15 cellular contexts compared by ENCODE assay signal in the genomic region with DNA sequence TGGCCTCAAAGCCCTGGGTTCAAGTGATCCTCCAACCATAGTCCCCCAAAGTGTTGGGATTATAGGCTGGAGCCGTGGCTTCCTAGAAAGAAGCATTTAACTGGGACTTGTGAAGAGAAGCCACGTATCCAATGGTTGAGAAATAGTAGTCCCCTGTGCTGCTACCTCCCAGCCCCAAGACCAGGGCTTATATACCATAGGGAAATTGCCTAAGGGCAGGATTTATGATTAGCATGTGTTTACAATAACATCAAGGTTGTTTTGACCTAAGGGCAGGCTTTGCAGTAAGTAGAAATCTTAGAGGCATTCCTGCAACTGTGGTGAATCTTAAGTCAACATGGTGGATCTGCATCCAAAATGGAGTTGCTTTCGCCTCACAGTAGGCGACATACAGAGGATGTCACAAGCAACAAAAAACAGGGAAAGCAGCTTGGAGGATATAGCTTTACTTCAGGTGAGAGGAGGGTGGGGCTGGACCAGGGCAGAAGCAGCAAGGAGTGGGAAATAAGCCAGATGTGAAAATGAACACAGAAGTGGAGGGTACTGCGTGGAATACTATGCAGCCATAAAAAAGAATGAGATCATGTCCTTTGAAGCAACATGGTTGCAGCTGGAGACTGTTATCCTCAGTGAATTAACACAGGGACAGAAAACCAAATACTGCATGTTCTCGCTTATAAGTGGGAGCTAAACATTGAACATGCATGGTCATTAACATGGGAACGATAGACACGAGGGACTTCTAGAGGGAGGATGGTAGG. TPM values are rescaled to one million over a fixed set of nuclear protein-coding genes. Genes with fewer than 3 reads are reported as not detected.
DNase-seq lines count a peak whose midpoint lies in the region; TF ChIP-seq lines count a peak whose summit lies in the region.
"Had no signal": no experiment of that assay in that cellular context is flagged by ENCODE, and none has a peak within 500 bp of the region (broad histone marks: within the 10 kb centered on the region; RNA-seq: fewer than 3 reads in every experiment).

No MANE protein-coding gene starts in this region.

- POLR2A ChIA-PET in AG04450 (lab: Yijun Ruan, JAX) = no interaction called here

- H3K9me3 ChIP-seq in AG04450 (ENCODE audit: control insufficient read depth, insufficient read depth, low read length) = peaks cover 6% of the 10 kb centered on the region; the same call in 1 of the 2 replicates
- no peaks in the 10 kb centered on the region for H3K9me3 ChIP-seq in neural progenitor cell (ENCODE audit: low read depth)

- H3K4me2 ChIP-seq in neural progenitor cell = no peak overlapping the region
- H3K4me2 ChIP-seq: KMS-11 had no signal

- H3K4me1 Mint-ChIP-seq in HFFc6 (ENCODE audit: low read depth) (peaks cover 55% of the 10 kb centered on the region), neural progenitor cell (peaks cover 8% of the 10 kb centered on the region)

- H3K9ac ChIP-seq in neural progenitor cell = no peak overlapping the region
- H3K9ac ChIP-seq: KMS-11 had no signal

- H3K27ac ChIP-seq in AG04450 (ENCODE audit: low read depth, low read length) (peak overlapping the region; percentile 67), cingulate gyrus (ENCODE audit: low read depth, low read length) (peak overlapping the region; percentile 13), neural progenitor cell (no peak overlapping the region)
- H3K27ac ChIP-seq: KMS-11 had no signal

- no peaks in the 10 kb centered on the region for H3F3A ChIP-seq in neural progenitor cell (ENCODE audit: low read depth)

- H3K36me3 Mint-ChIP-seq in HFFc6 (ENCODE audit: low read depth) (peaks cover 23% of the 10 kb centered on the region), neural progenitor cell (no peaks in the 10 kb centered on the region)
- H3K36me3 Mint-ChIP-seq: stimulated activated memory B cell treated with anti-CD40 and anti-IgM and Interleukin-4, amounts not matched to agents 10 μg/mL and 1 μg/mL and 100 μg/mL, for 72 hours had no signal

- no peaks in the 10 kb centered on the region for H3K79me2 ChIP-seq in neural progenitor cell (ENCODE audit: low read depth)

- H3K4me3 ChIP-seq in AG04450 (ENCODE audit: low read depth, low read length) (no peak overlapping the region), neural progenitor cell (no peak overlapping the region)

- no peaks in the 10 kb centered on the region for H3K4me1 ChIP-seq in neural progenitor cell

- H2AFZ ChIP-seq in neural progenitor cell (replicated peaks) = no peak overlapping the region

- H3K36me3 ChIP-seq in neural progenitor cell = no peaks in the 10 kb centered on the region

- H3K9me3 Mint-ChIP-seq in HFFc6 (peaks cover 23% of the 10 kb centered on the region), neural progenitor cell (peaks cover 3% of the 10 kb centered on the region)

- no peak for DNase-seq in AG04450 (ENCODE audit: low read depth, low spot score)
- no peak for DNase-seq in HFFc6
- no peak for DNase-seq in neural progenitor cell (ENCODE audit: low spot score)
- no peak for DNase-seq in cerebellar nuclear complex (lab: John Stamatoyannopoulos, UW)
- DNase-seq in ecto neural progenitor cell (ENCODE audit: low spot score) = no peak
- DNase-seq in activated gamma-delta T cell (lab: John Stamatoyannopoulos, UW) = no peak
- DNase-seq in CD1c-positive myeloid dendritic cell (ENCODE audit: extremely low spot score) = no peak
- DNase-seq: NCI-H187; NCI-H526; RPMI8226; stimulated activated CD4-positive, alpha-beta T cell treated with anti-CD3 and anti-CD28 coated beads, Interleukin-4, amount 100 ng/mL, for 1 hour had no signal

- H3K4me3 Mint-ChIP-seq in HFFc6 (no peak overlapping the region), neural progenitor cell (peak overlapping the region; percentile 36)
- H3K4me3 Mint-ChIP-seq: central memory CD8-positive, alpha-beta T cell; stimulated activated memory B cell treated with anti-CD40 and anti-IgM and Interleukin-4, amounts not matched to agents 10 μg/mL and 1 μg/mL and 100 μg/mL, for 72 hours had no signal

- CTCF ChIA-PET in AG04450 (lab: Charles Lee) = no interaction called here

- H3K27ac Mint-ChIP-seq in HFFc6 = peak overlapping the region; percentile 92
- no peak overlapping the region for H3K27ac Mint-ChIP-seq in neural progenitor cell

- peaks cover 2% of the 10 kb centered on the region; the same call in 1 of the 2 replicates for H3K27me3 Mint-ChIP-seq in HFFc6 (ENCODE audit: insufficient read depth)
- H3K27me3 Mint-ChIP-seq in neural progenitor cell (ENCODE audit: insufficient read depth, low read depth) = peaks cover 4% of the 10 kb centered on the region
- H3K27me3 Mint-ChIP-seq: central memory CD8-positive, alpha-beta T cell; stimulated activated memory B cell treated with anti-CD40 and anti-IgM and Interleukin-4, amounts not matched to agents 10 μg/mL and 1 μg/mL and 100 μg/mL, for 72 hours had no signal

- H3K27me3 ChIP-seq in AG04450 (ENCODE audit: control insufficient read depth, insufficient read depth, low read length) (no peaks in the 10 kb centered on the region), neural progenitor cell (no peaks in the 10 kb centered on the region)

- TF ChIP-seq CTCF in AG04450 (IDR thresholded peaks at IDR 0.05; ENCODE audit: low read depth, low read length) (no peak), HFFc6 (IDR thresholded peaks at IDR 0.05) (no peak), neural progenitor cell (IDR thresholded peaks at IDR 0.05) (no peak)

- no peaks in the 10 kb centered on the region for H4K20me1 ChIP-seq in neural progenitor cell (ENCODE audit: low read depth)

RNA-seq across cellular contexts. Expression of a gene that starts 18.7 kb away (rescaled TPM):
- 35.4 and 37.2 TPM in 2 replicates for polyA plus RNA-seq in AG04450 (2011; rRNA removed)
- polyA minus RNA-seq in AG04450 (2011; rRNA and poly(A)+ RNA removed) = 37.2 and 44.0 TPM in 2 replicates
- total RNA-seq in HFFc6 (2021; fragmentation: NEBNext Ultra II Directional; extraction: Animal tissue kit (Norgen Biotek cat#: 25700)) = 10 to 100 TPM; 63.6 to 71.3 (median 66.5) TPM
- total RNA-seq in neural progenitor cell (ENCODE audit: low replicate concordance) = 44.6 and 83.4 TPM in 2 replicates

RNA-seq across cellular contexts. Expression of a gene that starts 26.5 kb away (rescaled TPM):
- 31.1 and 44.1 TPM in 2 replicates for polyA plus RNA-seq in AG04450 (2011; rRNA removed)
- 47.0 and 68.2 TPM in 2 replicates for polyA minus RNA-seq in AG04450 (2011; rRNA and poly(A)+ RNA removed)
- 10 to 100 TPM; 20.0 to 27.0 (median 23.2) TPM for total RNA-seq in HFFc6 (2021; fragmentation: NEBNext Ultra II Directional; extraction: Animal tissue kit (Norgen Biotek cat#: 25700))
- 6.6 and 9.6 TPM in 2 replicates for total RNA-seq in neural progenitor cell (ENCODE audit: low replicate concordance)
